Comparison of ENCODE assay signal across 11 cellular contexts in the genomic region with DNA sequence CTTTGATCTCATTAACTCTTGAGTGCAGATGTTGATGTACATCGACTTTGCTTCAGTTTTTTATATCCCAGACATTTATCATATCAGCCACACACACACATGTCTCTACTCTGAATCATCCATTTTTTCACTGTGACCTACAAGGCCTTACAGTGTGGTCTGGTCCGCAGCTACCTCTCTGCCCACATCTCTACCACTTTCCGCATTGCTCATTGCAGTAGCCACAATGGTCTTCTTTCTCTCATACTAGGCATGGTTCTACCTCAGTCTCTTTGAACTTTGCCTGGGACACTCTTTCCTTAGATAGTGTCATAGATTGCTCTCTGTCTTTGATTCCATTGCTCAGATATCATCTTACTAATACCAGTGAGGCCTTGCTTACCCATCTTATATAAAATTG.
DNase-seq lines count a peak whose midpoint lies in the region; ATAC-seq and TF ChIP-seq lines count a peak whose summit lies in the region.
"Had no signal": no experiment of that assay in that cellular context is flagged by ENCODE, and none has a peak within 500 bp of the region (broad histone marks: within the 10 kb centered on the region; RNA-seq: fewer than 3 reads in every experiment).

No MANE protein-coding gene starts in this region.

- H3K9ac ChIP-seq in mesendoderm (ENCODE audit: low read length) = no peak overlapping the region

- peaks cover 2% of the 10 kb centered on the region for H3K4me1 ChIP-seq in mesendoderm (ENCODE audit: control insufficient read depth, low read depth, low read length)

- no peak overlapping the region for H4K8ac ChIP-seq in mesendoderm (ENCODE audit: low read depth, low read length)

- H2BK120ac ChIP-seq in mesendoderm (ENCODE audit: low read depth, low read length) = no peak overlapping the region

- no peak overlapping the region for H2BK15ac ChIP-seq in mesendoderm (replicated peaks; ENCODE audit: low read depth)

- no peak overlapping the region for H3K27ac ChIP-seq in mesendoderm (ENCODE audit: low read depth, low read length)

- no peak overlapping the region for H3K4ac ChIP-seq in mesendoderm (ENCODE audit: low read depth, low read length)

- no peak for TF ChIP-seq CTCF in astrocyte of the spinal cord (IDR thresholded peaks at IDR 0.05; ENCODE audit: low read depth, low read length)

- peak; percentile 40 to 62 (median 50) for DNase-seq in stimulated activated CD4-positive, alpha-beta T cell treated with anti-CD3 and anti-CD28 coated beads, Interleukin-12 subunit alpha, Interleukin-12 subunit beta, amount 100 ng/mL, for 48 hours (ENCODE audit: low read depth in 2 of 3, low spot score in 1 of 3)
- DNase-seq in stimulated activated CD4-positive, alpha-beta T cell treated with anti-CD3 and anti-CD28 coated beads, Interleukin-4, amount 100 ng/mL, for 4 hours = no peak
- DNase-seq in HT1080 (ENCODE audit: low read depth) (peak; percentile 92), astrocyte of the spinal cord (ENCODE audit: low read depth, low spot score) (peak; percentile 60), mesendoderm (no peak), ureter (ENCODE audit: low spot score) (no peak), NCI-H526 treated with DMSO at 0.1 percent for 48 hours (lab: John Stamatoyannopoulos, UW) (no peak)
- DNase-seq in stimulated activated naive CD8-positive, alpha-beta T cell treated with anti-CD3 and anti-CD28 coated beads, Interleukin-15, Interleukin-2, amounts not matched to agents 100 U/mL and 50 U/mL, for 24 hours = peak; percentile 68
- DNase-seq: C1 segment of cervical spinal cord, NCI-H1092 had no signal

- in situ Hi-C loops in astrocyte of the spinal cord (cut with HindIII; ENCODE audit: low sequenced_read_pairs) = no loop called here

- no peak overlapping the region for H2AK5ac ChIP-seq in mesendoderm (ENCODE audit: low read length)

- no peak overlapping the region for H2BK5ac ChIP-seq in mesendoderm (ENCODE audit: low read length)

- H3K4me3 ChIP-seq in astrocyte of the spinal cord (ENCODE audit: low read depth, low read length) (no peak overlapping the region), mesendoderm (ENCODE audit: low read length) (no peak overlapping the region)
- H3K4me3 ChIP-seq: lung had no signal

- H3K79me2 ChIP-seq in mesendoderm (ENCODE audit: control insufficient read depth, insufficient read depth, low read length) = no peaks in the 10 kb centered on the region

- no peak overlapping the region for H4K5ac ChIP-seq in mesendoderm (ENCODE audit: low read length)

- H3K4me2 ChIP-seq in mesendoderm (ENCODE audit: low read length) = no peak overlapping the region

- no peaks in the 10 kb centered on the region for H3K36me3 ChIP-seq in mesendoderm (ENCODE audit: control insufficient read depth, insufficient read depth, low read length)

- H3K79me1 ChIP-seq in mesendoderm (ENCODE audit: low read length) = no peaks in the 10 kb centered on the region

- no CpG with 5 or more reads among the region's 3 CpGs for WGBS in mesendoderm (ENCODE audit: extremely low coverage, insufficient coverage, low lambda C conversion rate)

- no peaks in the 10 kb centered on the region for H3K27me3 ChIP-seq in mesendoderm (ENCODE audit: insufficient read depth, low read length, poor library complexity)

- no peak overlapping the region for H3K56ac ChIP-seq in mesendoderm (ENCODE audit: low read length)

- H3K18ac ChIP-seq in mesendoderm (ENCODE audit: low read length) = no peak overlapping the region

- peak; percentile 97 for ATAC-seq in stimulated activated naive CD8-positive, alpha-beta T cell treated with anti-CD3 and anti-CD28 coated beads, Interleukin-15, Interleukin-2, amounts not matched to agents 100 U/mL and 50 U/mL, for 24 hours

- H3K23ac ChIP-seq in mesendoderm (ENCODE audit: low read length) = no peak overlapping the region

Comparison
In these comparisons a context has a peak if more than half of its experiments do, and no peak if none do; other contexts are left out.
1. DNase-seq: peak in stimulated activated CD4-positive, alpha-beta T cell treated with anti-CD3 and anti-CD28 coated beads, Interleukin-12 subunit alpha, Interleukin-12 subunit beta, amount 100 ng/mL, for 48 hours (3 of 3), HT1080 (single experiment), astrocyte of the spinal cord (single experiment) and stimulated activated naive CD8-positive, alpha-beta T cell treated with anti-CD3 and anti-CD28 coated beads, Interleukin-15, Interleukin-2, amounts not matched to agents 100 U/mL and 50 U/mL, for 24 hours (single experiment); none in stimulated activated CD4-positive, alpha-beta T cell treated with anti-CD3 and anti-CD28 coated beads, Interleukin-4, amount 100 ng/mL, for 4 hours (0 of 2), mesendoderm (single experiment), ureter (single experiment) and NCI-H526 treated with DMSO at 0.1 percent for 48 hours (single experiment).